In the genomic region with DNA sequence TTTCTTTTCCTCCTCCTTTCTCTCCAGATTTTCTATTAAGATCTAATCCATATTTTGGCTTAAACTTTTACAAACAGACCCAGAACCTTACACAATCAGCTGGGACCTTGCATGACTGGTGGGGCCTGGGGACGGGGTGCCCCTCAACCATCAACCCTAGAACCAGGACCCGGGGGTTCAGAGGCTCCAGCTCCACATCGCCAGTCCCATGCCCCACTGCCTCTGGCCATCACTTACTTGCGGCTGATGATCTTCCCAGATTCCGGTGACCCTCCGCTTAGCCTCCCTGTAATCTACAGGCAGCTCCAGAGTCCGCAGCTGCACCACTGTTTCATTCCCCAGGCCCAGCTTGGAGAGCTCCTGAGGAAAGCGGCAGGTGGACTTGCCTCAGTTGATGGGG, we compare ENCODE assay signal across 9 cellular contexts. TPM values are rescaled to one million over a fixed set of nuclear protein-coding genes. Genes with fewer than 3 reads are reported as not detected.
"Had no signal": no experiment of that assay in that cellular context is flagged by ENCODE, and none has a peak within 500 bp of the region (broad histone marks: within the 10 kb centered on the region; RNA-seq: fewer than 3 reads in every experiment).

No MANE protein-coding gene starts in this region.

- H3K4me3 ChIP-seq: GM23338, HAP-1 had no signal

- H3K4me2 ChIP-seq: GM23338 had no signal

- ATAC-seq: GM23338, HCT116, HepG2 had no signal

- DNase-seq: HFFc6, KBM-7 had no signal

- H2AFZ ChIP-seq: GM23338 had no signal

- H3K9me3 ChIP-seq: HAP-1 had no signal

- H3K27ac ChIP-seq: HL-60 had no signal

- H3K36me3 ChIP-seq: HAP-1 had no signal

RNA-seq across cellular contexts. Expression of gene PGPEP1L, which starts 36.8 kb away (rescaled TPM):
- total RNA-seq: GM23338, HepG2, HFFc6, HT1080 had no signal
- polyA plus RNA-seq: GM23338, HepG2, IgD-negative memory B cell had no signal
